In genomic region chr13:53631511-53631910, GRCh38 we compare ENCODE assay signal across 1 cellular context.
TF ChIP-seq lines count a peak whose summit lies in the region.

No MANE protein-coding gene starts in this region.

TF ChIP-seq in GM23338, 12 proteins besides CTCF, POLR2A, EP300 and RAD21 (continued from another document):
- no peak for TF ChIP-seq ZNF462 (CRISPR knock-in tag; IDR thresholded peaks at IDR 0.05)
- no peak for TF ChIP-seq STAT1 (IDR thresholded peaks at IDR 0.05; ENCODE audit: unreplicated experiment)
- TF ChIP-seq POLR2AphosphoS5 (IDR thresholded peaks at IDR 0.05; ENCODE audit: low read depth) = no peak
- no peak for TF ChIP-seq JUNB (IDR thresholded peaks at IDR 0.05; ENCODE audit: unreplicated experiment)
- TF ChIP-seq ZNF114 (CRISPR knock-in tag; IDR thresholded peaks at IDR 0.05) = no peak
- no peak for TF ChIP-seq REST (IDR thresholded peaks at IDR 0.05; ENCODE audit: unreplicated experiment)
